Comparison of ENCODE assay signal across 1 cellular context in genomic region chr9:125514468-125514867, GRCh38.
TF ChIP-seq lines count a peak whose summit lies in the region.

No MANE protein-coding gene starts in this region.

TF ChIP-seq in GM23338, 12 proteins besides CTCF, POLR2A, EP300 and RAD21 (continued from another document):
- TF ChIP-seq ZNF462 (CRISPR knock-in tag; IDR thresholded peaks at IDR 0.05) (no peak), EZH2phosphoT487 (IDR thresholded peaks at IDR 0.05; ENCODE audit: unreplicated experiment) (no peak), ZNF114 (CRISPR knock-in tag; IDR thresholded peaks at IDR 0.05) (no peak)
